Comparison of ENCODE assay signal across 1 cellular context in genomic region chr22:23894710-23895598, GRCh38.
TF ChIP-seq lines count a peak whose summit lies in the region.

No MANE protein-coding gene starts in this region.

TF ChIP-seq in H1, 55 proteins besides CTCF, POLR2A, EP300 and RAD21:
- no peak for TF ChIP-seq HDAC2 (IDR thresholded peaks at IDR 0.05; ENCODE audit: borderline replicate concordance in 1 of 2, low read depth in 2 of 2, low read length in 2 of 2)
- no peak for TF ChIP-seq SRF (IDR thresholded peaks at IDR 0.05; ENCODE audit: low read depth, low read length)
- no peak for TF ChIP-seq BCL11A (IDR thresholded peaks at IDR 0.05; ENCODE audit: low read depth in 2 of 2, low read length in 2 of 2)
- TF ChIP-seq GABPA (IDR thresholded peaks at IDR 0.05; ENCODE audit: borderline replicate concordance, insufficient read depth, low read length): no peak
- peak; percentile 36 for TF ChIP-seq POLR2AphosphoS5 (IDR thresholded peaks at IDR 0.05; ENCODE audit: low read depth, low read length)
- no peak for TF ChIP-seq KDM1A (IDR thresholded peaks at IDR 0.05; ENCODE audit: borderline replicate concordance, low read length)
- peak; percentile 34; the same call in 1 of the 2 replicates for TF ChIP-seq SIX5 (IDR thresholded peaks at IDR 0.05; ENCODE audit: low read depth, low read length)
- no peak for TF ChIP-seq TAF7 (optimal IDR thresholded peaks at IDR 0.05; ENCODE audit: borderline replicate concordance, low read depth, low read length)
- TF ChIP-seq CREB1 (IDR thresholded peaks at IDR 0.05): peak; percentile 36; the same call in 1 of the 2 replicates
- no peak for TF ChIP-seq ZNF274 (IDR thresholded peaks at IDR 0.05; ENCODE audit: borderline replicate concordance, extremely low read depth, low read length)
- no peak for TF ChIP-seq EGR1 (IDR thresholded peaks at IDR 0.05; ENCODE audit: borderline replicate concordance, low read depth, low read length)
- TF ChIP-seq BACH1 (IDR thresholded peaks at IDR 0.05; ENCODE audit: low read length): no peak
- TF ChIP-seq ATF2 (IDR thresholded peaks at IDR 0.05; ENCODE audit: low read length): no peak
- no peak for TF ChIP-seq NANOG (IDR thresholded peaks at IDR 0.05; ENCODE audit: insufficient read depth, low read depth, low read length, poor library complexity, severe bottlenecking)
- no peak for TF ChIP-seq SAP30 (IDR thresholded peaks at IDR 0.05; ENCODE audit: insufficient read depth, insufficient replicate concordance, low read length)
- peak; percentile 12 for TF ChIP-seq KDM4A (IDR thresholded peaks at IDR 0.05; ENCODE audit: low read depth, low read length, severe bottlenecking)
- TF ChIP-seq MAFK (IDR thresholded peaks at IDR 0.05; ENCODE audit: low read depth, low read length): no peak
- TF ChIP-seq TCF12 (IDR thresholded peaks at IDR 0.05; ENCODE audit: low read depth, low read length): no peak
- no peak for TF ChIP-seq KDM5A (IDR thresholded peaks at IDR 0.05; ENCODE audit: low read length)
- no peak for TF ChIP-seq JUND (IDR thresholded peaks at IDR 0.05; ENCODE audit: low read length)
- no peak for TF ChIP-seq BRCA1 (IDR thresholded peaks at IDR 0.05; ENCODE audit: low read depth, low read length)
- no peak for TF ChIP-seq SIRT6 (IDR thresholded peaks at IDR 0.05; ENCODE audit: low read length)
- no peak for TF ChIP-seq SP4 (IDR thresholded peaks at IDR 0.05; ENCODE audit: low read length)
- TF ChIP-seq CHD1 (IDR thresholded peaks at IDR 0.05; ENCODE audit: low read depth, low read length): no peak
- 0 out of 2 replicates have a peak, but pooled peaks have one; percentile 16 for TF ChIP-seq CEBPB (IDR thresholded peaks at IDR 0.05; ENCODE audit: low read depth, low read length)
- TF ChIP-seq RBBP5 (IDR thresholded peaks at IDR 0.05; ENCODE audit: borderline replicate concordance, low read depth, low read length): no peak
- TF ChIP-seq SIN3A (conservative IDR thresholded peaks at IDR 0.05 in 1 of 2, IDR thresholded peaks at IDR 0.05 in 1 of 2; ENCODE audit: low read depth in 1 of 2, low read length in 2 of 2): peak; percentile 11 to 58; a peak in 2 of 4 replicates
- TF ChIP-seq YY1 (IDR thresholded peaks at IDR 0.05; ENCODE audit: low read depth, low read length): no peak
- no peak for TF ChIP-seq CBX5 (IDR thresholded peaks at IDR 0.05; ENCODE audit: low read depth, low read length)
- no peak for TF ChIP-seq HDAC6 (IDR thresholded peaks at IDR 0.05; ENCODE audit: low read depth, low read length)
- TF ChIP-seq RNF2 (IDR thresholded peaks at IDR 0.05; ENCODE audit: borderline replicate concordance, low read depth, low read length, missing control alignments, poor library complexity, severe bottlenecking): no peak
- TF ChIP-seq NRF1 (IDR thresholded peaks at IDR 0.05; ENCODE audit: low read depth, low read length): peak; percentile 56
- peak; percentile 33 for TF ChIP-seq ASH2L (IDR thresholded peaks at IDR 0.05; ENCODE audit: low read length)
- no peak for TF ChIP-seq SUZ12 (IDR thresholded peaks at IDR 0.05; ENCODE audit: low read length)
- TF ChIP-seq TBP (IDR thresholded peaks at IDR 0.05; ENCODE audit: low read depth, low read length): peak; percentile 22; the same call in 1 of the 2 replicates
- peak; percentile 66; the same call in 1 of the 2 replicates for TF ChIP-seq SP1 (IDR thresholded peaks at IDR 0.05; ENCODE audit: low read depth, low read length)
- TF ChIP-seq FOSL1 (IDR thresholded peaks at IDR 0.05; ENCODE audit: insufficient read depth, low read depth, low read length): no peak
- TF ChIP-seq POU5F1 (IDR thresholded peaks at IDR 0.05; ENCODE audit: low read depth, low read length): no peak
- no peak; the same call in none of the 2 replicates for TF ChIP-seq E2F6 (IDR thresholded peaks at IDR 0.05)
- TF ChIP-seq RXRA (IDR thresholded peaks at IDR 0.05; ENCODE audit: insufficient read depth, low read depth, low read length): no peak
- TF ChIP-seq CTBP2 (IDR thresholded peaks at IDR 0.05; ENCODE audit: borderline replicate concordance, insufficient read depth, insufficient read length, low read length): peak; percentile 38
- TF ChIP-seq GTF2F1 (IDR thresholded peaks at IDR 0.05; ENCODE audit: borderline replicate concordance, low read depth, low read length): no peak
- TF ChIP-seq RFX5 (IDR thresholded peaks at IDR 0.05; ENCODE audit: borderline replicate concordance, low read depth, low read length): no peak
- no peak for TF ChIP-seq CBX8 (IDR thresholded peaks at IDR 0.05; ENCODE audit: borderline replicate concordance, low read depth, low read length)
- TF ChIP-seq TEAD4 (IDR thresholded peaks at IDR 0.05; ENCODE audit: low read depth, low read length): peak; percentile 46; the same call in 1 of the 2 replicates
- peak; percentile 86 for TF ChIP-seq MAX (IDR thresholded peaks at IDR 0.05)
- TF ChIP-seq CHD7 (IDR thresholded peaks at IDR 0.05; ENCODE audit: insufficient replicate concordance, low read length): no peak
- peak; percentile 41; the same call in 1 of the 2 replicates for TF ChIP-seq PHF8 (conservative IDR thresholded peaks at IDR 0.05; ENCODE audit: low read depth, low read length)
- TF ChIP-seq USF2 (IDR thresholded peaks at IDR 0.05; ENCODE audit: low read length): peak; percentile 49; the same call in 1 of the 2 replicates
- TF ChIP-seq TAF1 (IDR thresholded peaks at IDR 0.05; ENCODE audit: low read depth, low read length): peak; percentile 67
- TF ChIP-seq SP2 (IDR thresholded peaks at IDR 0.05; ENCODE audit: low read length): no peak
- 0 out of 2 replicates have a peak, but pooled peaks have one; percentile 8 for TF ChIP-seq CHD2 (IDR thresholded peaks at IDR 0.05; ENCODE audit: low read length)
- no peak for TF ChIP-seq ATF3 (IDR thresholded peaks at IDR 0.05; ENCODE audit: insufficient read depth, low read depth, low read length)
- no peak for TF ChIP-seq JUN (IDR thresholded peaks at IDR 0.05; ENCODE audit: low read depth, low read length)
- no peak for TF ChIP-seq EZH2 (IDR thresholded peaks at IDR 0.05; ENCODE audit: low read depth, low read length, severe bottlenecking)
